1 cellular context compared by ENCODE assay signal in the genomic region with DNA sequence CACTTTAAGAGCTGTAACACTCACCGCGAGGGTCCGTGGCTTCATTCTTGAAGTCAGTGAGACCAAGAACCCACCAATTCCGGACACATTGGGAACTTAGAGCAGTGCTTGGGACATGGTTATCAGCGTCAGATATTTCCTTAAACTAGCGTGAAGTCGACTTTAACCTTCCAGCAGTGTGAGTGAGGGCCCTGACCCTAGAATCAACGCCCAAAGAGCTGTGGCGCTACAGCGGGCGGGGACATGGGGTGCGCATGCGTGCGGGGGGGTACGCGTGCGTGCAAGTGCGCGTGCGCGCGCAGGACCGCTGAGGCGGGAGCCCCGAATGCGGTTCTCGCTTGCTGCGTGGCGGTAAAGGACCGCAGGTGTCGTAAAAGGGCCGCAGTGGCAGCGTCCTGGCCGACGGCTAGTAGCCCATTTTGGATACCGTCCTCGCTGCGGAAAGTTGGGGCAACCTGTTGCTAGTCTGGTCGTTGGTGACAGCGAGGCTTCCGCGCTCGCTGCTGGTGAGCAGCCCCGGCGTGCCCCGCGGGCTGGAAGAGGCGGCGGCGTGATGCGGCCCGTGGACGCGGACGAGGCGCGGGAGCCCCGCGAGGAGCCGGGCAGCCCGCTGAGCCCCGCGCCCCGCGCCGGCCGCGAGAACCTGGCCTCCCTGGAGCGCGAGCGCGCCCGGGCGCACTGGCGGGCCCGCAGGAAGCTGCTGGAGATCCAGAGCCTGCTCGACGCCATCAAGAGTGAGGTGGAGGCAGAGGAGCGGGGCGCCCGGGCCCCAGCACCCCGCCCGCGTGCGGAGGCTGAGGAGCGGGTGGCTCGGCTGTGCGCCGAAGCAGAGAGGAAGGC.
A peak's percentile ranks its signal among the peaks of the same experiment; 100 is the strongest.
TF ChIP-seq lines count a peak whose summit lies in the region.

No MANE protein-coding gene starts in this region.

TF ChIP-seq in HepG2, 621 proteins besides CTCF, POLR2A, EP300 and RAD21 (continued from another document and continues in another):
- TF ChIP-seq, protein P1, sequence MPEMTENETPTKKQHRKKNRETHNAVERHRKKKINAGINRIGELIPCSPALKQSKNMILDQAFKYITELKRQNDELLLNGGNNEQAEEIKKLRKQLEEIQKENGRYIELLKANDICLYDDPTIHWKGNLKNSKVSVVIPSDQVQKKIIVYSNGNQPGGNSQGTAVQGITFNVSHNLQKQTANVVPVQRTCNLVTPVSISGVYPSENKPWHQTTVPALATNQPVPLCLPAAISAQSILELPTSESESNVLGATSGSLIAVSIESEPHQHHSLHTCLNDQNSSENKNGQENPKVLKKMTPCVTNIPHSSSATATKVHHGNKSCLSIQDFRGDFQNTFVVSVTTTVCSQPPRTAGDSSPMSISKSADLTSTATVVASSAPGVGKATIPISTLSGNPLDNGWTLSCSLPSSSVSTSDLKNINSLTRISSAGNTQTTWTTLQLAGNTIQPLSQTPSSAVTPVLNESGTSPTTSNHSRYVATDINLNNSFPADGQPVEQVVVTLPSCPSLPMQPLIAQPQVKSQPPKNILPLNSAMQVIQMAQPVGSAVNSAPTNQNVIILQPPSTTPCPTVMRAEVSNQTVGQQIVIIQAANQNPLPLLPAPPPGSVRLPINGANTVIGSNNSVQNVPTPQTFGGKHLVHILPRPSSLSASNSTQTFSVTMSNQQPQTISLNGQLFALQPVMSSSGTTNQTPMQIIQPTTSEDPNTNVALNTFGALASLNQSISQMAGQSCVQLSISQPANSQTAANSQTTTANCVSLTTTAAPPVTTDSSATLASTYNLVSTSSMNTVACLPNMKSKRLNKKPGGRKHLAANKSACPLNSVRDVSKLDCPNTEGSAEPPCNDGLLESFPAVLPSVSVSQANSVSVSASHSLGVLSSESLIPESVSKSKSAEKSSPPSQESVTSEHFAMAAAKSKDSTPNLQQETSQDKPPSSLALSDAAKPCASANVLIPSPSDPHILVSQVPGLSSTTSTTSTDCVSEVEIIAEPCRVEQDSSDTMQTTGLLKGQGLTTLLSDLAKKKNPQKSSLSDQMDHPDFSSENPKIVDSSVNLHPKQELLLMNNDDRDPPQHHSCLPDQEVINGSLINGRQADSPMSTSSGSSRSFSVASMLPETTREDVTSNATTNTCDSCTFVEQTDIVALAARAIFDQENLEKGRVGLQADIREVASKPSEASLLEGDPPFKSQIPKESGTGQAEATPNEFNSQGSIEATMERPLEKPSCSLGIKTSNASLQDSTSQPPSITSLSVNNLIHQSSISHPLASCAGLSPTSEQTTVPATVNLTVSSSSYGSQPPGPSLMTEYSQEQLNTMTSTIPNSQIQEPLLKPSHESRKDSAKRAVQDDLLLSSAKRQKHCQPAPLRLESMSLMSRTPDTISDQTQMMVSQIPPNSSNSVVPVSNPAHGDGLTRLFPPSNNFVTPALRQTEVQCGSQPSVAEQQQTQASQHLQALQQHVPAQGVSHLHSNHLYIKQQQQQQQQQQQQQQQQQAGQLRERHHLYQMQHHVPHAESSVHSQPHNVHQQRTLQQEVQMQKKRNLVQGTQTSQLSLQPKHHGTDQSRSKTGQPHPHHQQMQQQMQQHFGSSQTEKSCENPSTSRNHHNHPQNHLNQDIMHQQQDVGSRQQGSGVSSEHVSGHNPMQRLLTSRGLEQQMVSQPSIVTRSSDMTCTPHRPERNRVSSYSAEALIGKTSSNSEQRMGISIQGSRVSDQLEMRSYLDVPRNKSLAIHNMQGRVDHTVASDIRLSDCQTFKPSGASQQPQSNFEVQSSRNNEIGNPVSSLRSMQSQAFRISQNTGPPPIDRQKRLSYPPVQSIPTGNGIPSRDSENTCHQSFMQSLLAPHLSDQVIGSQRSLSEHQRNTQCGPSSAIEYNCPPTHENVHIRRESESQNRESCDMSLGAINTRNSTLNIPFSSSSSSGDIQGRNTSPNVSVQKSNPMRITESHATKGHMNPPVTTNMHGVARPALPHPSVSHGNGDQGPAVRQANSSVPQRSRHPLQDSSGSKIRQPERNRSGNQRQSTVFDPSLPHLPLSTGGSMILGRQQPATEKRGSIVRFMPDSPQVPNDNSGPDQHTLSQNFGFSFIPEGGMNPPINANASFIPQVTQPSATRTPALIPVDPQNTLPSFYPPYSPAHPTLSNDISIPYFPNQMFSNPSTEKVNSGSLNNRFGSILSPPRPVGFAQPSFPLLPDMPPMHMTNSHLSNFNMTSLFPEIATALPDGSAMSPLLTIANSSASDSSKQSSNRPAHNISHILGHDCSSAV (CRISPR knock-in tag; IDR thresholded peaks at IDR 0.05; ENCODE audit: borderline replicate concordance), result no peak
- TF ChIP-seq HNF4G (IDR thresholded peaks at IDR 0.05; ENCODE audit: borderline replicate concordance, low read depth, low read length) (no peak), HNF4G (CRISPR knock-in tag; IDR thresholded peaks at IDR 0.05; ENCODE audit: borderline replicate concordance, low read depth) (no peak; the same call in 1 of the 2 replicates), ZMYM4 (CRISPR knock-in tag; IDR thresholded peaks at IDR 0.05) (no peak; the same call in 1 of the 2 replicates), KDM6A (CRISPR knock-in tag; IDR thresholded peaks at IDR 0.05; ENCODE audit: low read depth) (no peak), SMARCE1 (IDR thresholded peaks at IDR 0.05; ENCODE audit: borderline replicate concordance) (no peak), ZHX2 (IDR thresholded peaks at IDR 0.05; ENCODE audit: low read depth) (peak; percentile 32; the same call in 1 of the 2 replicates), ZHX2 (CRISPR knock-in tag; IDR thresholded peaks at IDR 0.05; ENCODE audit: borderline replicate concordance) (no peak), NPAS2 (CRISPR knock-in tag; IDR thresholded peaks at IDR 0.05; ENCODE audit: borderline replicate concordance) (no peak), YEATS2 (CRISPR knock-in tag; IDR thresholded peaks at IDR 0.05; ENCODE audit: borderline replicate concordance) (peak; percentile 92), PLSCR1 (CRISPR knock-in tag; IDR thresholded peaks at IDR 0.05; ENCODE audit: borderline replicate concordance) (peak; percentile 66; the same call in 1 of the 2 replicates), ZFP36L2 (CRISPR knock-in tag; IDR thresholded peaks at IDR 0.05) (peak; percentile 92), RFX1 (IDR thresholded peaks at IDR 0.05) (no peak), NR1H2 (CRISPR knock-in tag; IDR thresholded peaks at IDR 0.05; ENCODE audit: borderline replicate concordance, low read depth) (no peak), PAXIP1 (CRISPR knock-in tag; conservative IDR thresholded peaks at IDR 0.05) (peak; percentile 46), JUN (CRISPR knock-in tag; IDR thresholded peaks at IDR 0.05) (no peak), ZNF274 (CRISPR knock-in tag; IDR thresholded peaks at IDR 0.05) (peak; percentile 51; the same call in 1 of the 2 replicates), NCOA5 (CRISPR knock-in tag; IDR thresholded peaks at IDR 0.05) (no peak), ZNF598 (CRISPR knock-in tag; IDR thresholded peaks at IDR 0.05; ENCODE audit: borderline replicate concordance) (no peak), ZBTB49 (CRISPR knock-in tag; IDR thresholded peaks at IDR 0.05; ENCODE audit: borderline replicate concordance) (peak; percentile 58; the same call in 1 of the 2 replicates), RXRA (CRISPR knock-in tag; IDR thresholded peaks at IDR 0.05) (peak; percentile 40; the same call in 1 of the 2 replicates), ZNF543 (CRISPR knock-in tag; IDR thresholded peaks at IDR 0.05) (0 out of 2 replicates have a peak, but pooled peaks have one; percentile 60)
- TF ChIP-seq, protein P2, sequence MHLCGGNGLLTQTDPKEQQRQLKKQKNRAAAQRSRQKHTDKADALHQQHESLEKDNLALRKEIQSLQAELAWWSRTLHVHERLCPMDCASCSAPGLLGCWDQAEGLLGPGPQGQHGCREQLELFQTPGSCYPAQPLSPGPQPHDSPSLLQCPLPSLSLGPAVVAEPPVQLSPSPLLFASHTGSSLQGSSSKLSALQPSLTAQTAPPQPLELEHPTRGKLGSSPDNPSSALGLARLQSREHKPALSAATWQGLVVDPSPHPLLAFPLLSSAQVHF (CRISPR knock-in tag; IDR thresholded peaks at IDR 0.05), result peak; percentile 89; the same call in 1 of the 2 replicates
- TF ChIP-seq, protein P3, sequence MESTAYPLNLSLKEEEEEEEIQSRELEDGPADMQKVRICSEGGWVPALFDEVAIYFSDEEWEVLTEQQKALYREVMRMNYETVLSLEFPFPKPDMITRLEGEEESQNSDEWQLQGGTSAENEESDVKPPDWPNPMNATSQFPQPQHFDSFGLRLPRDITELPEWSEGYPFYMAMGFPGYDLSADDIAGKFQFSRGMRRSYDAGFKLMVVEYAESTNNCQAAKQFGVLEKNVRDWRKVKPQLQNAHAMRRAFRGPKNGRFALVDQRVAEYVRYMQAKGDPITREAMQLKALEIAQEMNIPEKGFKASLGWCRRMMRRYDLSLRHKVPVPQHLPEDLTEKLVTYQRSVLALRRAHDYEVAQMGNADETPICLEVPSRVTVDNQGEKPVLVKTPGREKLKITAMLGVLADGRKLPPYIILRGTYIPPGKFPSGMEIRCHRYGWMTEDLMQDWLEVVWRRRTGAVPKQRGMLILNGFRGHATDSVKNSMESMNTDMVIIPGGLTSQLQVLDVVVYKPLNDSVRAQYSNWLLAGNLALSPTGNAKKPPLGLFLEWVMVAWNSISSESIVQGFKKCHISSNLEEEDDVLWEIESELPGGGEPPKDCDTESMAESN (CRISPR knock-in tag; conservative IDR thresholded peaks at IDR 0.05), result peak; percentile 96
